ENCODE assay signal across 20 cellular contexts in genomic region chr2:47896450-47896968, GRCh38. TPM values are rescaled to one million over a fixed set of nuclear protein-coding genes. Genes with fewer than 3 reads are reported as not detected.
DNase-seq lines count a peak whose midpoint lies in the region; ATAC-seq, FAIRE-seq and TF ChIP-seq lines count a peak whose summit lies in the region.
"Had no signal": no experiment of that assay in that cellular context is flagged by ENCODE, and none has a peak within 500 bp of the region (broad histone marks: within the 10 kb centered on the region; RNA-seq: fewer than 3 reads in every experiment).

No MANE protein-coding gene starts in this region.

- H3K23ac ChIP-seq in H9 (ENCODE audit: insufficient read length, low read depth, low read length), result no peak overlapping the region

- peaks cover 36% of the 10 kb centered on the region for H3K79me2 ChIP-seq in H9 (ENCODE audit: insufficient read depth, low read length)

- no peak overlapping the region for H2AK5ac ChIP-seq in H9 (ENCODE audit: insufficient read length, low read length)

- peaks cover 41% of the 10 kb centered on the region for H3K4me1 ChIP-seq in CD4-positive, CD25-positive, alpha-beta regulatory T cell (ENCODE audit: control insufficient read depth, insufficient read depth, low read length, poor library complexity, severe bottlenecking)
- H3K4me1 ChIP-seq in H9 (ENCODE audit: insufficient read depth, low read length), result no peaks in the 10 kb centered on the region; the same call in none of the 2 replicates
- peaks cover 8 to 33% of the 10 kb centered on the region in 2 donors for H3K4me1 ChIP-seq in naive thymus-derived CD4-positive, alpha-beta T cell (ENCODE audit: control insufficient read depth in 2 of 2, insufficient read depth in 2 of 2, low read length in 2 of 2)
- H3K4me1 ChIP-seq: BE2C had no signal

- no peak overlapping the region for H2BK15ac ChIP-seq in H9 (ENCODE audit: low read depth, low read length)

- H3T11ph ChIP-seq in H9 (ENCODE audit: low read length), result no peak overlapping the region

- no CpG with 5 or more reads among the region's 5 CpGs for WGBS in H9 (ENCODE audit: extremely low coverage, insufficient read length, low lambda C conversion rate)

- no peaks in the 10 kb centered on the region for H4K20me1 ChIP-seq in H9 (ENCODE audit: control insufficient read depth, insufficient read depth, insufficient read length)

- no peak overlapping the region for H2BK120ac ChIP-seq in H9 (ENCODE audit: low read depth, low read length, poor library complexity, severe bottlenecking)

- ATAC-seq in CD4-positive, CD25-positive, alpha-beta regulatory T cell (ENCODE audit: low read depth in 2 of 2), result no peak
- no peak for ATAC-seq in T-helper 17 cell
- no peak for ATAC-seq in naive thymus-derived CD4-positive, alpha-beta T cell
- no peak for ATAC-seq in GM21390 (IDR thresholded peaks at IDR 0.05; ENCODE audit: unreplicated experiment)
- ATAC-seq: activated CD8-positive, alpha-beta T cell treated with anti-CD3 and anti-CD28 coated beads, Interleukin-2, amount 10 ng/mL, durations not matched to agents 7 days and 5 days had no signal

- H3K27me3 ChIP-seq in CD4-positive, CD25-positive, alpha-beta regulatory T cell (ENCODE audit: control insufficient read depth, insufficient read depth, low read length), result no peaks in the 10 kb centered on the region
- H3K27me3 ChIP-seq in H9 (ENCODE audit: insufficient read depth, low read length), result no peaks in the 10 kb centered on the region
- no peaks in the 10 kb centered on the region for H3K27me3 ChIP-seq in naive thymus-derived CD4-positive, alpha-beta T cell (ENCODE audit: control insufficient read depth in 2 of 2, insufficient read depth in 2 of 2, low read length in 2 of 2)
- H3K27me3 ChIP-seq: BE2C, hepatocyte had no signal

- peaks cover 4% of the 10 kb centered on the region for H3K36me3 Mint-ChIP-seq in CD4-positive, CD25-positive, alpha-beta regulatory T cell
- H3K36me3 Mint-ChIP-seq in H9 (ENCODE audit: insufficient read depth in 1 of 3, low read depth in 3 of 3), result peaks cover 0 to 8% (median 2%) of the 10 kb centered on the region in 3 experiments; a peak in 4 of 7 replicates
- H3K36me3 Mint-ChIP-seq in T-helper 17 cell (ENCODE audit: low read depth), result peaks cover 2% of the 10 kb centered on the region
- peaks cover 0 to 8% (median 0%) of the 10 kb centered on the region in 5 donors for H3K36me3 Mint-ChIP-seq in naive thymus-derived CD4-positive, alpha-beta T cell

- no peaks in the 10 kb centered on the region for H3K36me3 ChIP-seq in CD4-positive, CD25-positive, alpha-beta regulatory T cell (ENCODE audit: control insufficient read depth, insufficient read depth, low read length)
- no peaks in the 10 kb centered on the region for H3K36me3 ChIP-seq in naive thymus-derived CD4-positive, alpha-beta T cell (ENCODE audit: control insufficient read depth in 2 of 3, insufficient read depth in 3 of 3, low read length in 3 of 3)
- H3K36me3 ChIP-seq: BE2C had no signal

- no peak for FAIRE-seq in GM12892 (lab: Jason Lieb, UNC)
- FAIRE-seq: RCC 7860 had no signal

- H3K4me3 Mint-ChIP-seq in CD4-positive, CD25-positive, alpha-beta regulatory T cell, result peak overlapping the region; percentile 13 to 64 (median 52)
- H3K4me3 Mint-ChIP-seq in H9 (no peak overlapping the region), T-helper 17 cell (peak overlapping the region; percentile 70)
- peak overlapping the region in 8 of 10 donors; percentile 1 to 71 (median 64) for H3K4me3 Mint-ChIP-seq in naive thymus-derived CD4-positive, alpha-beta T cell
- H3K4me3 Mint-ChIP-seq: activated CD8-positive, alpha-beta T cell treated with anti-CD3 and anti-CD28 coated beads, Interleukin-2, amount 10 ng/mL, durations not matched to agents 7 days and 5 days had no signal

- peaks cover 4% of the 10 kb centered on the region for H3K79me1 ChIP-seq in H9 (ENCODE audit: insufficient read depth, low read depth, low read length, poor library complexity, severe bottlenecking)

- peaks cover 51 to 78% (median 68%) of the 10 kb centered on the region in 4 donors for H3K4me1 Mint-ChIP-seq in CD4-positive, CD25-positive, alpha-beta regulatory T cell
- H3K4me1 Mint-ChIP-seq in H9 (peaks cover 33% of the 10 kb centered on the region in 2 experiments), T-helper 17 cell (peaks cover 54% of the 10 kb centered on the region)
- peaks cover 59 to 83% (median 78%) of the 10 kb centered on the region in 7 donors for H3K4me1 Mint-ChIP-seq in naive thymus-derived CD4-positive, alpha-beta T cell

- no peaks in the 10 kb centered on the region for H3K9me3 ChIP-seq in CD4-positive, CD25-positive, alpha-beta regulatory T cell (ENCODE audit: control insufficient read depth in 2 of 2, low read length in 2 of 2)
- H3K9me3 ChIP-seq in H9 (ENCODE audit: control insufficient read depth, low read depth, low read length) (no peaks in the 10 kb centered on the region), T-helper 17 cell (ENCODE audit: control insufficient read depth, low read length, poor library complexity, severe bottlenecking) (no peaks in the 10 kb centered on the region)
- no peaks in the 10 kb centered on the region for H3K9me3 ChIP-seq in naive thymus-derived CD4-positive, alpha-beta T cell (ENCODE audit: control insufficient read depth in 2 of 3, low read length in 3 of 3)
- H3K9me3 ChIP-seq: BE2C had no signal

- peak overlapping the region in 2 of 3 donors; percentile 2 to 68 for H3K27ac Mint-ChIP-seq in CD4-positive, CD25-positive, alpha-beta regulatory T cell
- peak overlapping the region in 2 of 3 experiments; percentile 52 to 72; a peak in 3 of 7 replicates for H3K27ac Mint-ChIP-seq in H9
- peak overlapping the region; percentile 84 for H3K27ac Mint-ChIP-seq in T-helper 17 cell
- H3K27ac Mint-ChIP-seq in naive thymus-derived CD4-positive, alpha-beta T cell, result peak overlapping the region in 6 of 9 donors; percentile 1 to 86 (median 73)
- H3K27ac Mint-ChIP-seq: activated CD8-positive, alpha-beta T cell treated with anti-CD3 and anti-CD28 coated beads, Interleukin-2, amount 10 ng/mL, durations not matched to agents 7 days and 5 days had no signal

- H3K9ac ChIP-seq in H9 (ENCODE audit: extremely low read depth, insufficient read length, low read length), result no peak overlapping the region
- H3K9ac ChIP-seq: GM23248 had no signal

- H3K14ac ChIP-seq in H9 (ENCODE audit: insufficient read depth, low read length), result no peak overlapping the region

- intact Hi-C loops in naive thymus-derived CD4-positive, alpha-beta T cell (cut with micrococcal nuclease), result no loop called here

- no peak for TF ChIP-seq CTCF in H9 (conservative IDR thresholded peaks at IDR 0.05)

- no peak for TF ChIP-seq POLR2A in GM12892 (IDR thresholded peaks at IDR 0.05; ENCODE audit: low read depth, low read length)

- no peak overlapping the region for H4K91ac ChIP-seq in H9 (ENCODE audit: insufficient read length, low read depth, low read length)

- H3K4me3 ChIP-seq in CD4-positive, CD25-positive, alpha-beta regulatory T cell (ENCODE audit: low read depth, low read length), result no peak overlapping the region
- no peak overlapping the region for H3K4me3 ChIP-seq in naive thymus-derived CD4-positive, alpha-beta T cell (ENCODE audit: low read length)
- H3K4me3 ChIP-seq: GM23248, hepatocyte had no signal

- no peaks in the 10 kb centered on the region for H3K27me3 Mint-ChIP-seq in CD4-positive, CD25-positive, alpha-beta regulatory T cell
- H3K27me3 Mint-ChIP-seq in H9 (ENCODE audit: low read depth) (no peaks in the 10 kb centered on the region), T-helper 17 cell (no peaks in the 10 kb centered on the region)
- H3K27me3 Mint-ChIP-seq in naive thymus-derived CD4-positive, alpha-beta T cell, result no peaks in the 10 kb centered on the region
- H3K27me3 Mint-ChIP-seq: progenitor cell of endocrine pancreas had no signal

- no peak overlapping the region for H3K4me2 ChIP-seq in H9 (ENCODE audit: insufficient read depth, insufficient read length, low read length)
- H3K4me2 ChIP-seq: hepatocyte had no signal

- DNase-seq in CD4-positive, CD25-positive, alpha-beta regulatory T cell, result no peak
- DNase-seq in H9, result no peak
- DNase-seq in T-helper 17 cell, result no peak
- no peak for DNase-seq in naive thymus-derived CD4-positive, alpha-beta T cell
- DNase-seq in GM12892 (ENCODE audit: insufficient read length), result no peak
- DNase-seq in DMS53 (lab: John Stamatoyannopoulos, UW), result no peak
- DNase-seq: activated CD8-positive, alpha-beta T cell treated with anti-CD3 and anti-CD28 coated beads, Interleukin-2, amount 10 ng/mL, durations not matched to agents 7 days and 5 days; BE2C; DMS79 treated with DMSO at 0.1 percent for 48 hours; effector memory CD4-positive, alpha-beta T cell; GM23248; Kasumi-1; NCI-H1694 treated with DMSO at 0.1 percent for 48 hours; NCI-H446 treated with DMSO at 0.1 percent for 48 hours; stimulated activated CD4-positive, alpha-beta T cell treated with anti-CD3 and anti-CD28 coated beads, Interleukin-12 subunit alpha, Interleukin-12 subunit beta, amount 100 ng/mL, for 4 hours; SW 1271 had no signal

- H3K4ac ChIP-seq in H9 (ENCODE audit: low read depth, low read length), result no peak overlapping the region

- H4K8ac ChIP-seq in H9 (replicated peaks; ENCODE audit: insufficient read length, low read depth, low read length), result no peak overlapping the region

- CTCF ChIA-PET in naive thymus-derived CD4-positive, alpha-beta T cell (lab: Charles Lee), result interaction anchor here (0.6 to 0.7 kb wide), 2 partner anchors 11 kb away, joined by 3 read pairs; no protein-coding TSS in a partner anchor

- H2BK20ac ChIP-seq in H9 (ENCODE audit: low read depth, low read length, poor library complexity, severe bottlenecking), result no peak overlapping the region

- H2AFZ ChIP-seq in H9 (ENCODE audit: low read length), result no peak overlapping the region
- H2AFZ ChIP-seq: GM23248, hepatocyte had no signal

- H2BK5ac ChIP-seq in H9 (ENCODE audit: insufficient read length, low read length), result no peak overlapping the region

- POLR2A ChIA-PET in naive thymus-derived CD4-positive, alpha-beta T cell (lab: Charles Lee), result interaction anchor here (0.6 kb wide), 1 partner anchor 24 kb away, joined by 4 read pairs; no protein-coding TSS in a partner anchor

- no peak overlapping the region for H3K56ac ChIP-seq in H9 (ENCODE audit: insufficient read length, low read depth, low read length)

- H2BK12ac ChIP-seq in H9 (ENCODE audit: insufficient read length, low read depth, low read length), result no peak overlapping the region

- H3K23me2 ChIP-seq in H9 (ENCODE audit: insufficient read length, low read depth, low read length, poor library complexity, severe bottlenecking), result no peaks in the 10 kb centered on the region

- peaks cover 0 to 1% (median 0%) of the 10 kb centered on the region in 7 donors for H3K9me3 Mint-ChIP-seq in CD4-positive, CD25-positive, alpha-beta regulatory T cell
- H3K9me3 Mint-ChIP-seq in H9, result no peaks in the 10 kb centered on the region
- H3K9me3 Mint-ChIP-seq in naive thymus-derived CD4-positive, alpha-beta T cell, result no peaks in the 10 kb centered on the region

- no peak overlapping the region for H3K18ac ChIP-seq in H9 (ENCODE audit: insufficient read length, low read depth, low read length)

- no peak overlapping the region for H3K27ac ChIP-seq in CD4-positive, CD25-positive, alpha-beta regulatory T cell (ENCODE audit: insufficient read depth, low read length, poor library complexity, severe bottlenecking)
- H3K27ac ChIP-seq in H9 (ENCODE audit: insufficient read length, low read depth, low read length), result no peak overlapping the region
- no peak overlapping the region for H3K27ac ChIP-seq in naive thymus-derived CD4-positive, alpha-beta T cell (ENCODE audit: low read depth, low read length)
- H3K27ac ChIP-seq: GM23248, hepatocyte had no signal

- H4K5ac ChIP-seq in H9 (ENCODE audit: insufficient read length, low read depth, low read length), result no peak overlapping the region

RNA-seq across cellular contexts. Expression of gene FBXO11, which starts 9.8 kb away (rescaled TPM):
- 124 TPM for total RNA-seq in CD4-positive, CD25-positive, alpha-beta regulatory T cell
- 1 to 10 TPM; 5.0 to 7.7 (median 6.0) TPM for polyA plus RNA-seq in CD4-positive, CD25-positive, alpha-beta regulatory T cell
- total RNA-seq in H9 (2021) (66.1 and 68.8 TPM in 2 replicates), T-helper 17 cell (100 to 1,000 TPM in 1 of 2 donors, 10 to 100 TPM in 1; 95.7 to 106 TPM)
- 10 to 100 TPM; 54.6 to 92.1 (median 85.5) TPM for total RNA-seq in naive thymus-derived CD4-positive, alpha-beta T cell
- 1 to 10 TPM; 7.7 to 9.0 TPM for polyA plus RNA-seq in naive thymus-derived CD4-positive, alpha-beta T cell
- polyA plus RNA-seq in GM12892 (2012; ENCODE audit: missing spikeins), result 24.0 TPM

Comparison
In these comparisons a context has a peak if more than half of its experiments do, and no peak if none do; other contexts are left out.
1. H3K4me3 Mint-ChIP-seq: peak in CD4-positive, CD25-positive, alpha-beta regulatory T cell (4 of 4), T-helper 17 cell (single experiment) and naive thymus-derived CD4-positive, alpha-beta T cell (8 of 10); none in H9 (0 of 2).
2. Peak in every context shown above with its lines, with median percentiles within 50 percentile points of each other: H3K27ac Mint-ChIP-seq.